25 cellular contexts compared by ENCODE assay signal in genomic region chr17:65667656-65668055, GRCh38.
A peak's percentile ranks its signal among the peaks of the same experiment; 100 is the strongest.
DNase-seq lines count a peak whose midpoint lies in the region; FAIRE-seq and TF ChIP-seq lines count a peak whose summit lies in the region.
"Had no signal": no experiment of that assay in that cellular context is flagged by ENCODE, and none has a peak within 500 bp of the region (broad histone marks: within the 10 kb centered on the region; RNA-seq: fewer than 3 reads in every experiment).

No MANE protein-coding gene starts in this region.

- no peak for TF ChIP-seq EP300 in H1 (IDR thresholded peaks at IDR 0.05; ENCODE audit: borderline replicate concordance in 1 of 2, low read depth in 2 of 2, low read length in 2 of 2)

- in situ Hi-C loops in mammary epithelial cell (cut with MboI; ENCODE audit: low sequenced_read_pairs in 2 of 2): no loop called here

- H4K20me1 ChIP-seq in H1 (replicated peaks in 1 of 2; ENCODE audit: control insufficient read depth in 1 of 2, insufficient read depth in 2 of 2, low read length in 2 of 2) (no peaks in the 10 kb centered on the region), mammary epithelial cell (ENCODE audit: insufficient read depth, low read length) (no peaks in the 10 kb centered on the region), hepatocyte (ENCODE audit: insufficient read depth, poor library complexity, severe bottlenecking) (no peaks in the 10 kb centered on the region)
- H4K20me1 ChIP-seq: BLaER1 had no signal

- intact Hi-C loops in mammary epithelial cell (cut with micrococcal nuclease): no loop called here

- H3K18ac ChIP-seq in H1 (ENCODE audit: extremely low read depth, low read length) (no peak overlapping the region), trophoblast cell (ENCODE audit: low read length) (no peak overlapping the region)

- no peak overlapping the region for H2BK20ac ChIP-seq in H1 (ENCODE audit: low read length)

- no peaks in the 10 kb centered on the region for H3K27me3 ChIP-seq in H1 (replicated peaks in 1 of 4; ENCODE audit: control insufficient read depth in 3 of 4, extremely low read depth in 1 of 4, insufficient read depth in 3 of 4, low read length in 3 of 4)
- no peaks in the 10 kb centered on the region for H3K27me3 ChIP-seq in trophoblast cell (ENCODE audit: insufficient read depth, low read length)
- H3K27me3 ChIP-seq in mammary epithelial cell (ENCODE audit: insufficient read depth, low read length): no peaks in the 10 kb centered on the region
- no peaks in the 10 kb centered on the region for H3K27me3 ChIP-seq in hepatocyte
- H3K27me3 ChIP-seq: BLaER1 had no signal

- no peak for TF ChIP-seq POLR2A in H1 (IDR thresholded peaks at IDR 0.05; ENCODE audit: control extremely low read depth in 1 of 2, low read depth in 2 of 2, low read length in 2 of 2)

- H2BK12ac ChIP-seq in H1 (ENCODE audit: low read depth, low read length) (no peak overlapping the region), trophoblast cell (ENCODE audit: low read length) (no peak overlapping the region)

- no peaks in the 10 kb centered on the region for H3K79me2 ChIP-seq in H1 (ENCODE audit: control insufficient read depth in 1 of 2, insufficient read depth in 2 of 2, low read length in 2 of 2)
- no peaks in the 10 kb centered on the region for H3K79me2 ChIP-seq in trophoblast cell (ENCODE audit: control insufficient read depth, insufficient read depth, low read length, poor library complexity)
- no peaks in the 10 kb centered on the region for H3K79me2 ChIP-seq in mammary epithelial cell (ENCODE audit: insufficient read depth, low read length)
- no peaks in the 10 kb centered on the region for H3K79me2 ChIP-seq in hepatocyte

- POLR2A ChIA-PET in H1 (lab: Charles Lee; ENCODE audit: partially characterized antibody): no interaction called here

- TF ChIP-seq RAD21 in H1 (IDR thresholded peaks at IDR 0.05 in 1 of 2, conservative IDR thresholded peaks at IDR 0.05 in 1 of 2; ENCODE audit: low read depth in 2 of 2, low read length in 2 of 2): no peak

- H3K4ac ChIP-seq in H1 (replicated peaks; ENCODE audit: insufficient read length, low read depth, low read length) (no peak overlapping the region), trophoblast cell (ENCODE audit: low read depth, low read length) (no peak overlapping the region)

- BruUV-seq in mammary epithelial cell (replicated peaks; lab: Mats Ljungman, UMichigan): no TSS peak

- no peaks in the 10 kb centered on the region for H3K9me3 ChIP-seq in H1 (ENCODE audit: insufficient read depth in 2 of 2, low read depth in 1 of 2, low read length in 1 of 2)
- H3K9me3 ChIP-seq in trophoblast cell (ENCODE audit: insufficient read depth, low read depth, low read length): no peaks in the 10 kb centered on the region
- H3K9me3 ChIP-seq in mammary epithelial cell (replicated peaks; ENCODE audit: insufficient read depth, low read length): no peaks in the 10 kb centered on the region
- H3K9me3 ChIP-seq in hepatocyte (ENCODE audit: low read depth): no peaks in the 10 kb centered on the region
- H3K9me3 ChIP-seq: BE2C, BLaER1 had no signal

- H3K9me2 ChIP-seq in hepatocyte (replicated peaks; ENCODE audit: insufficient read depth): no peaks in the 10 kb centered on the region

- dilution Hi-C loops in mammary epithelial cell (cut with HindIII; ENCODE audit: low sequenced_read_pairs): no loop called here

- 89% methylated on average over 8 of the region's 8 CpGs; no CpG with 5 or more reads in 1 of the 2 experiments for WGBS in H1 (ENCODE audit: extremely low coverage in 1 of 2, insufficient coverage in 1 of 2, insufficient read length in 1 of 2, insufficient replicate concordance in 2 of 2, low coverage in 1 of 2, low lambda C conversion rate in 2 of 2, missing lambda C conversion rate in 1 of 2), 2 experiments
- no CpG with 5 or more reads among the region's 8 CpGs for WGBS in trophoblast cell (ENCODE audit: extremely low coverage, insufficient coverage, insufficient read length)
- 89% methylated on average over 8 of the region's 8 CpGs for WGBS in mammary epithelial cell (ENCODE audit: low coverage, missing lambda C conversion rate)
- WGBS in hepatocyte (ENCODE audit: low lambda C conversion rate, missing lambda C conversion rate): 95% methylated on average over 8 of the region's 8 CpGs

- H3K9ac ChIP-seq in H1 (replicated peaks in 1 of 4; ENCODE audit: extremely low read depth in 1 of 4, low read depth in 3 of 4, low read length in 3 of 4) (no peak overlapping the region), trophoblast cell (ENCODE audit: low read length) (no peak overlapping the region), mammary epithelial cell (ENCODE audit: insufficient read depth, low read length) (no peak overlapping the region)
- H3K9ac ChIP-seq: BLaER1 had no signal

- H3K79me1 ChIP-seq in H1 (ENCODE audit: low read depth, low read length) (no peaks in the 10 kb centered on the region), trophoblast cell (ENCODE audit: low read length) (no peaks in the 10 kb centered on the region)

- no peak overlapping the region for H3K4me2 ChIP-seq in H1 (ENCODE audit: insufficient read depth in 1 of 2, low read depth in 2 of 2, low read length in 2 of 2)
- H3K4me2 ChIP-seq in trophoblast cell (ENCODE audit: low read length): no peak overlapping the region
- no peak overlapping the region for H3K4me2 ChIP-seq in mammary epithelial cell (ENCODE audit: insufficient read depth, low read depth, low read length)
- H3K4me2 ChIP-seq in hepatocyte: no peak overlapping the region
- H3K4me2 ChIP-seq: BLaER1 had no signal

- H3K23ac ChIP-seq in H1 (ENCODE audit: insufficient read length) (no peak overlapping the region), trophoblast cell (ENCODE audit: low read length) (no peak overlapping the region)

- H2BK15ac ChIP-seq in H1 (ENCODE audit: low read length): no peak overlapping the region

- no peak for FAIRE-seq in H1 (lab: Jason Lieb, UNC)
- FAIRE-seq: GM12878, GM12892, GM18507, GM19239 had no signal

- H3K27ac ChIP-seq in H1 (ENCODE audit: low read depth, low read length) (no peak overlapping the region), trophoblast cell (ENCODE audit: low read depth, low read length) (no peak overlapping the region), mammary epithelial cell (ENCODE audit: insufficient read depth, low read depth, low read length) (no peak overlapping the region), hepatocyte (no peak overlapping the region)
- H3K27ac ChIP-seq: 22Rv1, BLaER1 had no signal

- H3K23me2 ChIP-seq in H1 (ENCODE audit: low read depth, low read length): no peaks in the 10 kb centered on the region

- no peak overlapping the region for H3K56ac ChIP-seq in H1 (replicated peaks; ENCODE audit: insufficient read length, low read depth, low read length)

- DNase-seq in DMS53 (lab: John Stamatoyannopoulos, UW) (peak; percentile 53), DMS53 treated with DMSO at 0.1 percent for 48 hours (lab: John Stamatoyannopoulos, UW; ENCODE audit: unreplicated experiment) (no peak), H1 (ENCODE audit: low read depth in 1 of 2, low spot score in 2 of 2) (no peak), trophoblast cell (peak; percentile 87 to 91), mammary epithelial cell (no peak), hepatocyte (ENCODE audit: low spot score) (no peak)
- DNase-seq: ACHN; BE2C; C1 segment of cervical spinal cord; CD4-positive, alpha-beta memory T cell; CD4-positive, CD25-positive, alpha-beta regulatory T cell; CD8-positive, alpha-beta memory T cell; COR-L47; DMS 273 treated with DMSO at 0.1 percent for 48 hours; DMS153; DMS79; DND-41; EL; GDM1 had no signal

- no peak overlapping the region for H3K14ac ChIP-seq in H1 (ENCODE audit: insufficient read length)
- no peak overlapping the region for H3K14ac ChIP-seq in trophoblast cell (ENCODE audit: low read length)

- H2AFZ ChIP-seq in H1 (ENCODE audit: low read length) (no peak overlapping the region), trophoblast cell (ENCODE audit: insufficient read depth, low read length, poor library complexity) (no peak overlapping the region), mammary epithelial cell (ENCODE audit: low read depth, low read length) (no peak overlapping the region), hepatocyte (no peak overlapping the region)

- H2AK5ac ChIP-seq in H1 (ENCODE audit: low read depth, low read length) (no peak overlapping the region), trophoblast cell (ENCODE audit: low read length) (no peak overlapping the region)

- H4K8ac ChIP-seq in H1 (ENCODE audit: extremely low read depth, insufficient read depth, low read length) (peak overlapping the region; percentile 74; the same call in 1 of the 2 replicates), trophoblast cell (ENCODE audit: low read depth, low read length) (no peak overlapping the region)

- no peak for TF ChIP-seq CTCF in H1 (IDR thresholded peaks at IDR 0.05; ENCODE audit: control extremely low read depth in 1 of 3, insufficient read depth in 1 of 3, low read depth in 1 of 3, low read length in 3 of 3)
- TF ChIP-seq CTCF in mammary epithelial cell (conservative IDR thresholded peaks at IDR 0.05 in 1 of 2, IDR thresholded peaks at IDR 0.05 in 1 of 2; ENCODE audit: extremely low read depth in 1 of 2, insufficient read depth in 1 of 2, low read depth in 1 of 2, low read length in 2 of 2): no peak
- no peak for TF ChIP-seq CTCF in hepatocyte (IDR thresholded peaks at IDR 0.05; ENCODE audit: poor library complexity)

- H4K12ac ChIP-seq in trophoblast cell (ENCODE audit: low read depth, low read length): no peak overlapping the region

- H3K4me1 ChIP-seq in H1 (replicated peaks in 1 of 4; ENCODE audit: control insufficient read depth in 3 of 4, insufficient read depth in 4 of 4, low read length in 3 of 4): peaks cover 0 to 2% (median 0%) of the 10 kb centered on the region in 4 experiments; a peak in 1 of 7 replicates
- no peaks in the 10 kb centered on the region for H3K4me1 ChIP-seq in trophoblast cell (ENCODE audit: control insufficient read depth in 1 of 2, insufficient read depth in 2 of 2, low read length in 2 of 2)
- H3K4me1 ChIP-seq in mammary epithelial cell (ENCODE audit: insufficient read depth, low read length): no peaks in the 10 kb centered on the region
- no peaks in the 10 kb centered on the region for H3K4me1 ChIP-seq in hepatocyte (ENCODE audit: insufficient read depth)
- H3K4me1 ChIP-seq: BE2C, BLaER1 had no signal

- H2BK5ac ChIP-seq in H1 (ENCODE audit: low read depth, low read length): no peak overlapping the region
- H2BK5ac ChIP-seq in trophoblast cell (ENCODE audit: low read depth, low read length, poor library complexity): no peak overlapping the region

- CTCF ChIA-PET in H1 (lab: Charles Lee; ENCODE audit: partially characterized antibody) (interaction anchor here (0.7 kb wide), 1 partner anchor 43 kb away, joined by 3 read pairs; no protein-coding TSS in a partner anchor), mammary epithelial cell (lab: Charles Lee; ENCODE audit: low non-redundant PET) (no interaction called here)

- H4K91ac ChIP-seq in H1 (replicated peaks; ENCODE audit: insufficient read length, low read length) (no peak overlapping the region), trophoblast cell (ENCODE audit: low read depth, low read length) (no peak overlapping the region)

- H3K4me3 ChIP-seq in H1 (ENCODE audit: extremely low read depth in 1 of 4, insufficient read depth in 2 of 4, low read depth in 3 of 4, low read length in 4 of 4) (no peak overlapping the region), trophoblast cell (ENCODE audit: low read depth, low read length) (no peak overlapping the region), mammary epithelial cell (replicated peaks in 1 of 3; ENCODE audit: insufficient read depth in 1 of 3, low read depth in 2 of 3, low read length in 3 of 3) (no peak overlapping the region), hepatocyte (no peak overlapping the region)
- H3K4me3 ChIP-seq: BLaER1, GM12878 had no signal

- no peak overlapping the region for H4K5ac ChIP-seq in H1 (ENCODE audit: insufficient read length, low read depth, low read length)

- H2BK120ac ChIP-seq in H1 (replicated peaks; ENCODE audit: low read depth, low read length) (no peak overlapping the region), trophoblast cell (ENCODE audit: insufficient read depth, low read length, poor library complexity) (no peak overlapping the region)

- H3K36me3 ChIP-seq in H1 (ENCODE audit: control insufficient read depth in 2 of 4, insufficient read depth in 4 of 4, low read length in 3 of 4) (no peaks in the 10 kb centered on the region), trophoblast cell (ENCODE audit: control insufficient read depth in 1 of 2, insufficient read depth in 2 of 2, low read length in 2 of 2) (no peaks in the 10 kb centered on the region), mammary epithelial cell (ENCODE audit: insufficient read depth, low read length) (no peaks in the 10 kb centered on the region), hepatocyte (replicated peaks; ENCODE audit: insufficient read depth, low read depth) (no peaks in the 10 kb centered on the region)
- H3K36me3 ChIP-seq: BE2C, BLaER1 had no signal

Comparison
In these comparisons a context has a peak if more than half of its experiments do, and no peak if none do; other contexts are left out.
1. DNase-seq: peak in DMS53 (single experiment) and trophoblast cell (2 of 2); none in DMS53 treated with DMSO at 0.1 percent for 48 hours (single experiment), H1 (0 of 2), mammary epithelial cell (single experiment) and hepatocyte (single experiment).